Comparison of ENCODE assay signal across 8 cellular contexts in the genomic region with DNA sequence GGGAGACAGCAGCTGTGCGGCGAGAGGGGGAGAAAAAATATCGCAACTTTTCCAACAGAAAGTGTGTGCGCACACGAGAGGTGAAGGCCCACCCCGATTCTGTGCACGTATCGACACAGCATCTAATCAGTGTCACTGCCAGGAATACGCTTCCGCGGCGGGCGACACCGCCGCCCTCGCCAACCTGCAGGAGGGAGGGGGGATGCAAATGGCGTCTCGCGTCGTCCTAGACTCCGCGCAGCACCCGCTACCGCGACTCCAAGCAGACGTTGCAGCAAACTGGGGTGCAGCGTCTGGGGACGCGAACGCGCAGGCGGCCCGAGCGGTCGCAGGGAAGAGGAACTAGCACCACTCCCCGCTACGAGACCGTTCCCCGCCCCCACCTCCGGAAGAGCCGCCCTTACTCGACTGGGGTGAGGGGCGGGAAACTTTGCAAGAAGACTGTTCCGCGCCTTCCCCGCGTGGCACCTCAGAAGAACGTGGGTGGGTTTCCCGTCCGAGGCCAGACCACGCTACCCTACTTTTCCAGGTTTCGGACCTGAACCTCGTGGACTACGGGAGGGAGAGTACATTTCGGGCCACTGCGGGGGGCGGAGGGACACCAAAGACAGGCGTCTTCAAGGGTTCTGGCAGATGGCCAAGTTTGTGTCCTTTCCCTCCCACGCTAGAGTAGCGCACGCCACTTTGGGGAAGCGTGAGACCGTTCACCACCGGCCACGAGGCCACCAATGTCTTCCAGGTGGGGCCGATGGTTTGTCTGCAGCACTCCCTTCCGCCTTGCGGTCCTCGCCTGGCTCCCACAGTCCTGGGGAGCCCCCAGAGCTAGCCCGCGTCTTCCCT.
A peak's percentile ranks its signal among the peaks of the same experiment; 100 is the strongest.
DNase-seq lines count a peak whose midpoint lies in the region; ATAC-seq and TF ChIP-seq lines count a peak whose summit lies in the region.

No MANE protein-coding gene starts in this region.

- H3K4me1 Mint-ChIP-seq in activated CD8-positive, alpha-beta T cell treated with anti-CD3 and anti-CD28 coated beads for 36 hours (ENCODE audit: low read depth) = peaks cover 23% of the 10 kb centered on the region
- H3K4me1 Mint-ChIP-seq in effector memory CD8-positive, alpha-beta T cell (ENCODE audit: low read depth in 2 of 2) = peaks cover 18 to 28% of the 10 kb centered on the region in 2 donors
- peaks cover 48% of the 10 kb centered on the region for H3K4me1 Mint-ChIP-seq in stimulated activated memory B cell treated with anti-CD40 and anti-IgM and Interleukin-4, amounts not matched to agents 10 μg/mL and 1 μg/mL and 100 μg/mL, for 72 hours

- peaks cover 9% of the 10 kb centered on the region for H3K36me3 Mint-ChIP-seq in activated CD8-positive, alpha-beta T cell treated with anti-CD3 and anti-CD28 coated beads for 36 hours (ENCODE audit: low read depth)
- H3K36me3 Mint-ChIP-seq in effector memory CD8-positive, alpha-beta T cell (ENCODE audit: insufficient read depth) = peaks cover 46% of the 10 kb centered on the region
- H3K36me3 Mint-ChIP-seq in stimulated activated memory B cell treated with anti-CD40 and anti-IgM and Interleukin-4, amounts not matched to agents 10 μg/mL and 1 μg/mL and 100 μg/mL, for 72 hours = no peaks in the 10 kb centered on the region

- no peaks in the 10 kb centered on the region for H3K27me3 Mint-ChIP-seq in activated CD8-positive, alpha-beta T cell treated with anti-CD3 and anti-CD28 coated beads for 36 hours
- no peaks in the 10 kb centered on the region for H3K27me3 Mint-ChIP-seq in effector memory CD8-positive, alpha-beta T cell
- no peaks in the 10 kb centered on the region for H3K27me3 Mint-ChIP-seq in stimulated activated memory B cell treated with anti-CD40 and anti-IgM and Interleukin-4, amounts not matched to agents 10 μg/mL and 1 μg/mL and 100 μg/mL, for 72 hours

- DNase-seq in GM10266 (ENCODE audit: extremely low spot score) (peak; percentile 76), NCI-H748 treated with DMSO at 0.1 percent for 48 hours (lab: John Stamatoyannopoulos, UW) (peak; percentile 57), mucosa of gallbladder (ENCODE audit: low spot score) (peak; percentile 67), islet precursor cell (no peak)
- peak; percentile 80 for DNase-seq in activated CD8-positive, alpha-beta T cell treated with anti-CD3 and anti-CD28 coated beads for 36 hours
- DNase-seq in effector memory CD8-positive, alpha-beta T cell = peak; percentile 62 to 72 (median 71)

- intact Hi-C loops in activated CD8-positive, alpha-beta T cell treated with anti-CD3 and anti-CD28 coated beads for 36 hours (cut with micrococcal nuclease) = loop anchor here (10.0 kb wide), 3 partner anchors 89 to 561 kb away; no protein-coding TSS in a partner anchor

- POLR2A ChIA-PET in activated CD8-positive, alpha-beta T cell treated with anti-CD3 and anti-CD28 coated beads for 36 hours (lab: Charles Lee) = interaction anchor here (0.6 to 4.2 kb wide), 13 partner anchors 12 to 163 kb away, joined by 3 to 32 read pairs (median 3); partner anchors contain the start of gene BCOR

- CTCF ChIA-PET in activated CD8-positive, alpha-beta T cell treated with anti-CD3 and anti-CD28 coated beads for 36 hours (lab: Charles Lee) = no interaction called here

- ATAC-seq in HG02678 (IDR thresholded peaks at IDR 0.05; ENCODE audit: unreplicated experiment) = peak; percentile 38
- ATAC-seq in activated CD8-positive, alpha-beta T cell treated with anti-CD3 and anti-CD28 coated beads for 36 hours = peak; percentile 29
- ATAC-seq in effector memory CD8-positive, alpha-beta T cell (replicated peaks) = peak; percentile 51
- ATAC-seq in stimulated activated memory B cell treated with anti-CD40 and anti-IgM and Interleukin-4, amounts not matched to agents 10 μg/mL and 1 μg/mL and 100 μg/mL, for 72 hours = peak; percentile 78

- peak overlapping the region; percentile 83 for H3K4me3 Mint-ChIP-seq in activated CD8-positive, alpha-beta T cell treated with anti-CD3 and anti-CD28 coated beads for 36 hours
- H3K4me3 Mint-ChIP-seq in effector memory CD8-positive, alpha-beta T cell = peak overlapping the region; percentile 86 to 90
- H3K4me3 Mint-ChIP-seq in stimulated activated memory B cell treated with anti-CD40 and anti-IgM and Interleukin-4, amounts not matched to agents 10 μg/mL and 1 μg/mL and 100 μg/mL, for 72 hours = peak overlapping the region; percentile 91

- H3K27ac Mint-ChIP-seq in activated CD8-positive, alpha-beta T cell treated with anti-CD3 and anti-CD28 coated beads for 36 hours = peak overlapping the region; percentile 97
- peak overlapping the region; percentile 95 to 96 for H3K27ac Mint-ChIP-seq in effector memory CD8-positive, alpha-beta T cell
- peak overlapping the region; percentile 99 for H3K27ac Mint-ChIP-seq in stimulated activated memory B cell treated with anti-CD40 and anti-IgM and Interleukin-4, amounts not matched to agents 10 μg/mL and 1 μg/mL and 100 μg/mL, for 72 hours

- TF ChIP-seq CTCF in GM10266 (IDR thresholded peaks at IDR 0.05; ENCODE audit: control insufficient read depth, insufficient read depth, low read depth, missing control alignments) = no peak
- TF ChIP-seq CTCF in activated CD8-positive, alpha-beta T cell treated with anti-CD3 and anti-CD28 coated beads for 36 hours (IDR thresholded peaks at IDR 0.05) = no peak

- peaks cover 3% of the 10 kb centered on the region for H3K9me3 Mint-ChIP-seq in activated CD8-positive, alpha-beta T cell treated with anti-CD3 and anti-CD28 coated beads for 36 hours
- no peaks in the 10 kb centered on the region for H3K9me3 Mint-ChIP-seq in effector memory CD8-positive, alpha-beta T cell
- H3K9me3 Mint-ChIP-seq in stimulated activated memory B cell treated with anti-CD40 and anti-IgM and Interleukin-4, amounts not matched to agents 10 μg/mL and 1 μg/mL and 100 μg/mL, for 72 hours = no peaks in the 10 kb centered on the region
